In genomic region chr7:146791344-146792300, GRCh38 we compare ENCODE assay signal across 18 cellular contexts.
A peak's percentile ranks its signal among the peaks of the same experiment; 100 is the strongest.
DNase-seq lines count a peak whose midpoint lies in the region; ATAC-seq, FAIRE-seq and TF ChIP-seq lines count a peak whose summit lies in the region.
"Had no signal": no experiment of that assay in that cellular context is flagged by ENCODE, and none has a peak within 500 bp of the region (broad histone marks: within the 10 kb centered on the region; RNA-seq: fewer than 3 reads in every experiment).

No MANE protein-coding gene starts in this region.

- no peak overlapping the region for H3K18ac ChIP-seq in H9 (ENCODE audit: insufficient read length, low read depth, low read length)

- ATAC-seq in pancreas = no peak
- ATAC-seq: SK-N-SH treated with all-trans-retinoic acid at 6 μM for 48 hours had no signal

- no peak overlapping the region for H2BK20ac ChIP-seq in H9 (ENCODE audit: low read depth, low read length, poor library complexity, severe bottlenecking)

- no peak overlapping the region for H3K4ac ChIP-seq in H9 (ENCODE audit: low read depth, low read length)

- H3K23me2 ChIP-seq in H9 (ENCODE audit: insufficient read length, low read depth, low read length, poor library complexity, severe bottlenecking) = no peaks in the 10 kb centered on the region

- no peak overlapping the region for H2BK120ac ChIP-seq in H9 (ENCODE audit: low read depth, low read length, poor library complexity, severe bottlenecking)

- no peak overlapping the region for H3K9ac ChIP-seq in H9 (ENCODE audit: extremely low read depth, insufficient read length, low read length)
- H3K9ac ChIP-seq in smooth muscle cell (ENCODE audit: low read depth) = no peak overlapping the region

- H2BK12ac ChIP-seq in H9 (ENCODE audit: insufficient read length, low read depth, low read length) = no peak overlapping the region

- peak overlapping the region; percentile 60 for H3K27ac ChIP-seq in H9 (ENCODE audit: insufficient read length, low read depth, low read length)
- H3K27ac ChIP-seq in smooth muscle cell (ENCODE audit: low read depth) = no peak overlapping the region
- H3K27ac ChIP-seq in pancreas = no peak overlapping the region
- H3K27ac ChIP-seq: Peyer's patch had no signal

- H3K4me3 ChIP-seq in smooth muscle cell (no peak overlapping the region), pancreas (no peak overlapping the region)
- H3K4me3 ChIP-seq: Peyer's patch had no signal

- H2BK5ac ChIP-seq in H9 (ENCODE audit: insufficient read length, low read length) = no peak overlapping the region

- TF ChIP-seq CTCF in H9 (conservative IDR thresholded peaks at IDR 0.05) = no peak
- no peak for TF ChIP-seq CTCF in brain (conservative IDR thresholded peaks at IDR 0.05)
- no peak for TF ChIP-seq CTCF in smooth muscle cell (IDR thresholded peaks at IDR 0.05; ENCODE audit: borderline replicate concordance, insufficient read depth, poor library complexity, severe bottlenecking)
- TF ChIP-seq CTCF in pancreas (IDR thresholded peaks at IDR 0.05) = no peak

- intact Hi-C loops in pancreas (cut with DNase I) = no loop called here

- H4K91ac ChIP-seq in H9 (ENCODE audit: insufficient read length, low read depth, low read length) = no peak overlapping the region

- H3K4me1 Mint-ChIP-seq in H9 = peaks cover 34 to 40% of the 10 kb centered on the region in 2 experiments
- H3K4me1 Mint-ChIP-seq in brain = peaks cover 22% of the 10 kb centered on the region
- H3K4me1 Mint-ChIP-seq: B cell; CD4-positive, alpha-beta memory T cell had no signal

- H3K36me3 Mint-ChIP-seq in H9 (ENCODE audit: insufficient read depth in 1 of 3, low read depth in 3 of 3) (peaks cover 12 to 24% (median 12%) of the 10 kb centered on the region in 3 experiments), brain (peaks cover 4% of the 10 kb centered on the region)
- H3K36me3 Mint-ChIP-seq: CD4-positive, alpha-beta memory T cell had no signal

- H3K79me1 ChIP-seq in H9 (ENCODE audit: insufficient read depth, low read depth, low read length, poor library complexity, severe bottlenecking) = no peaks in the 10 kb centered on the region

- H3K36me3 ChIP-seq in smooth muscle cell (ENCODE audit: low read depth) (no peaks in the 10 kb centered on the region), pancreas (no peaks in the 10 kb centered on the region)
- H3K36me3 ChIP-seq: Peyer's patch had no signal

- H3K4me1 ChIP-seq in H9 (ENCODE audit: insufficient read depth, low read length) (peaks cover 5% of the 10 kb centered on the region; the same call in 1 of the 2 replicates), smooth muscle cell (ENCODE audit: low read depth) (peaks cover 14% of the 10 kb centered on the region), pancreas (no peaks in the 10 kb centered on the region)
- H3K4me1 ChIP-seq: Peyer's patch had no signal

- H3K9me3 ChIP-seq in H9 (ENCODE audit: control insufficient read depth, low read depth, low read length) (no peaks in the 10 kb centered on the region), smooth muscle cell (replicated peaks; ENCODE audit: low read depth) (peaks cover 4% of the 10 kb centered on the region), pancreas (no peaks in the 10 kb centered on the region)
- H3K9me3 ChIP-seq: Peyer's patch had no signal

- H3K79me2 ChIP-seq in H9 (ENCODE audit: insufficient read depth, low read length) (no peaks in the 10 kb centered on the region), smooth muscle cell (ENCODE audit: low read depth) (no peaks in the 10 kb centered on the region)

- H2BK15ac ChIP-seq in H9 (ENCODE audit: low read depth, low read length) = no peak overlapping the region

- no peak for DNase-seq in H9
- DNase-seq in iPS-NIHi11 (ENCODE audit: low spot score) = peak; percentile 16
- DNase-seq in smooth muscle cell (lab: John Stamatoyannopoulos, UW; ENCODE audit: unreplicated experiment) = no peak
- no peak for DNase-seq in COLO829 (ENCODE audit: low spot score)
- no peak for DNase-seq in NCI-H1930 (lab: John Stamatoyannopoulos, UW)
- no peak for DNase-seq in pancreas
- DNase-seq: ACHN; CD4-positive, alpha-beta memory T cell; KG1; NCI-H1092; NCI-H1694 treated with DMSO at 0.1 percent for 48 hours; NCI-H446; NCI-H774; Peyer's patch; SHP77 had no signal

- WGBS in H9 (ENCODE audit: extremely low coverage, insufficient read length, low lambda C conversion rate) = no CpG with 5 or more reads among the region's 7 CpGs
- 45% methylated on average over 7 of the region's 7 CpGs for WGBS in smooth muscle cell (ENCODE audit: low lambda C conversion rate)
- WGBS in pancreas, 2 donors = 61 to 65% methylated on average over 7 of the region's 7 CpGs

- H3K27me3 Mint-ChIP-seq in H9 (ENCODE audit: low read depth) (peaks cover 2% of the 10 kb centered on the region), brain (no peaks in the 10 kb centered on the region)
- H3K27me3 Mint-ChIP-seq: B cell; CD4-positive, alpha-beta memory T cell had no signal

- no peaks in the 10 kb centered on the region for H3F3A ChIP-seq in smooth muscle cell (ENCODE audit: low read depth)

- H4K20me1 ChIP-seq in H9 (ENCODE audit: control insufficient read depth, insufficient read depth, insufficient read length) = no peaks in the 10 kb centered on the region
- H4K20me1 ChIP-seq in smooth muscle cell (ENCODE audit: low read depth) = no peaks in the 10 kb centered on the region

- no peak overlapping the region for H3K4me2 ChIP-seq in H9 (ENCODE audit: insufficient read depth, insufficient read length, low read length)
- H3K4me2 ChIP-seq in smooth muscle cell = no peak overlapping the region

- no peaks in the 10 kb centered on the region for H3K27me3 ChIP-seq in H9 (ENCODE audit: insufficient read depth, low read length)
- no peaks in the 10 kb centered on the region for H3K27me3 ChIP-seq in smooth muscle cell (ENCODE audit: low read depth)
- H3K27me3 ChIP-seq in pancreas = no peaks in the 10 kb centered on the region
- H3K27me3 ChIP-seq: Peyer's patch had no signal

- no peak overlapping the region for H3K56ac ChIP-seq in H9 (ENCODE audit: insufficient read length, low read depth, low read length)

- no peak overlapping the region for H3T11ph ChIP-seq in H9 (ENCODE audit: low read length)

- H4K8ac ChIP-seq in H9 (replicated peaks; ENCODE audit: insufficient read length, low read depth, low read length) = no peak overlapping the region

- FAIRE-seq in pancreas (lab: Jason Lieb, UNC) = no peak

- no peak overlapping the region for H3K23ac ChIP-seq in H9 (ENCODE audit: insufficient read length, low read depth, low read length)

- no peak overlapping the region for H4K5ac ChIP-seq in H9 (ENCODE audit: insufficient read length, low read depth, low read length)

- no peak overlapping the region for H2AFZ ChIP-seq in H9 (ENCODE audit: low read length)
- peak overlapping the region; percentile 30 for H2AFZ ChIP-seq in smooth muscle cell (ENCODE audit: low read depth)

- no peak overlapping the region for H2AK5ac ChIP-seq in H9 (ENCODE audit: insufficient read length, low read length)

- no peak overlapping the region for H3K14ac ChIP-seq in H9 (ENCODE audit: insufficient read depth, low read length)

- H3K9me3 Mint-ChIP-seq in H9 (peaks cover 17 to 26% of the 10 kb centered on the region in 2 experiments), brain (peaks cover 6 to 18% (median 9%) of the 10 kb centered on the region in 5 experiments)

- H3K4me3 Mint-ChIP-seq in H9 (peak overlapping the region; percentile 9 to 61; a peak in 3 of 5 replicates), brain (peak overlapping the region in 3 of 5 experiments; percentile 16 to 57 (median 37))
- H3K4me3 Mint-ChIP-seq: B cell; CD4-positive, alpha-beta memory T cell had no signal

- peak overlapping the region; percentile 85 to 98 (median 94) for H3K27ac Mint-ChIP-seq in H9
- H3K27ac Mint-ChIP-seq in brain = peak overlapping the region in 3 of 5 experiments; percentile 61 to 77 (median 70)
- H3K27ac Mint-ChIP-seq: B cell; CD4-positive, alpha-beta memory T cell had no signal
